In genomic region chrX:150842198-150842553, GRCh38 we compare ENCODE assay signal across 20 cellular contexts. TPM values are rescaled to one million over a fixed set of nuclear protein-coding genes. Genes with fewer than 3 reads are reported as not detected.
DNase-seq lines count a peak whose midpoint lies in the region; ATAC-seq and TF ChIP-seq lines count a peak whose summit lies in the region.
"Had no signal": no experiment of that assay in that cellular context is flagged by ENCODE, and none has a peak within 500 bp of the region (broad histone marks: within the 10 kb centered on the region; RNA-seq: fewer than 3 reads in every experiment).

No MANE protein-coding gene starts in this region.

- no peaks in the 10 kb centered on the region for H3K36me3 Mint-ChIP-seq in glutamatergic neuron (ENCODE audit: unreplicated experiment)
- H3K36me3 Mint-ChIP-seq: CD8-positive, alpha-beta T cell had no signal

- H4K20me1 ChIP-seq in PC-9 (ENCODE audit: insufficient read depth), result no peaks in the 10 kb centered on the region; the same call in 1 of the 2 replicates

- no peak overlapping the region for H2AFZ ChIP-seq in PC-9

- DNase-seq in NCI-H2196 (lab: John Stamatoyannopoulos, UW; ENCODE audit: unreplicated experiment) (peak; percentile 37), NCI-H2196 treated with DMSO at 0.1 percent for 48 hours (lab: John Stamatoyannopoulos, UW; ENCODE audit: unreplicated experiment) (no peak), NCI-H345 (lab: John Stamatoyannopoulos, UW) (peak; percentile 68), glutamatergic neuron (peak; percentile 18), PC-9 (no peak), inferior parietal cortex (ENCODE audit: extremely low spot score) (no peak)
- DNase-seq: ACHN; activated naive CD4-positive, alpha-beta T cell treated with anti-CD3 and anti-CD28 coated beads for 36 hours; activated T-cell treated with anti-CD3 and anti-CD28 coated beads for 4 hours; CD8-positive, alpha-beta T cell; esophagus squamous epithelium; heart right ventricle; kidney; stimulated activated naive CD4-positive, alpha-beta T cell treated with Interleukin-2 at 50 U/mL for 16 hours had no signal

- no TSS peak for BruUV-seq in PC-9 (replicated peaks; lab: Mats Ljungman, UMichigan)

- H3K9me2 ChIP-seq in PC-9 (ENCODE audit: insufficient read depth), result no peaks in the 10 kb centered on the region

- H3K79me2 ChIP-seq in PC-9 (ENCODE audit: low read depth), result no peaks in the 10 kb centered on the region

- no peaks in the 10 kb centered on the region for H3K27me3 ChIP-seq in skeletal muscle tissue (ENCODE audit: control insufficient read depth in 3 of 3, insufficient read depth in 3 of 3, low read length in 3 of 3)
- H3K27me3 ChIP-seq in PC-9 (ENCODE audit: insufficient read depth, low read depth), result no peaks in the 10 kb centered on the region
- H3K27me3 ChIP-seq: body of pancreas, esophagus squamous epithelium, heart right ventricle, SJSA1 had no signal

- H3K9me3 ChIP-seq in skeletal muscle tissue (ENCODE audit: control insufficient read depth in 3 of 3, low read length in 3 of 3) (no peaks in the 10 kb centered on the region), PC-9 (ENCODE audit: insufficient read depth, low read depth) (no peaks in the 10 kb centered on the region)
- H3K9me3 ChIP-seq: body of pancreas, esophagus squamous epithelium, HAP-1, heart right ventricle, SJSA1 had no signal

- CTCF ChIA-PET in PC-9 (lab: Charles Lee), result interaction anchor here (0.6 kb wide), 1 partner anchor 67 kb away, joined by 8 read pairs; no protein-coding TSS in a partner anchor

- H3K4me1 ChIP-seq in skeletal muscle tissue (ENCODE audit: control insufficient read depth in 3 of 3, insufficient read depth in 3 of 3, low read length in 3 of 3), result peaks cover 5 to 18% (median 18%) of the 10 kb centered on the region in 3 donors
- peaks cover 11% of the 10 kb centered on the region for H3K4me1 ChIP-seq in PC-9 (replicated peaks; ENCODE audit: insufficient read depth)
- H3K4me1 ChIP-seq: esophagus squamous epithelium, HAP-1, SJSA1 had no signal

- no peak for ATAC-seq in GM19467 (IDR thresholded peaks at IDR 0.05; ENCODE audit: unreplicated experiment)
- ATAC-seq: CD8-positive, alpha-beta T cell; heart right ventricle had no signal

- H3K36me3 ChIP-seq in skeletal muscle tissue (ENCODE audit: control insufficient read depth in 3 of 3, insufficient read depth in 3 of 3, low read length in 3 of 3), result no peaks in the 10 kb centered on the region
- H3K36me3 ChIP-seq in PC-9 (ENCODE audit: low read depth), result no peaks in the 10 kb centered on the region
- H3K36me3 ChIP-seq: esophagus squamous epithelium, HAP-1, heart right ventricle, SJSA1 had no signal

- no peak overlapping the region for H3K4me3 ChIP-seq in skeletal muscle tissue (ENCODE audit: low read length in 3 of 3)
- no peak overlapping the region for H3K4me3 ChIP-seq in PC-9
- H3K4me3 ChIP-seq: body of pancreas, esophagus squamous epithelium, HAP-1, heart right ventricle, SJSA1 had no signal

- H3F3A ChIP-seq in PC-9 (ENCODE audit: insufficient read depth, low read depth), result no peaks in the 10 kb centered on the region

- intact Hi-C loops in PC-9 (cut with micrococcal nuclease; ENCODE audit: unreplicated experiment), result no loop called here

- H3K9me3 Mint-ChIP-seq in glutamatergic neuron (ENCODE audit: unreplicated experiment), result no peaks in the 10 kb centered on the region
- H3K9me3 Mint-ChIP-seq: activated naive CD4-positive, alpha-beta T cell treated with anti-CD3 and anti-CD28 coated beads for 36 hours; CD8-positive, alpha-beta T cell; T-helper 2 cell treated with Interferon-gamma antibody and Interleukin-4, amounts not matched to agents 5 μg/mL and 100 μg/mL, for 36 hours had no signal

- no peak overlapping the region for H3K4me2 ChIP-seq in PC-9

- no peak overlapping the region for H3K4me3 Mint-ChIP-seq in glutamatergic neuron (ENCODE audit: unreplicated experiment)
- H3K4me3 Mint-ChIP-seq: activated naive CD4-positive, alpha-beta T cell treated with anti-CD3 and anti-CD28 coated beads for 36 hours; CD8-positive, alpha-beta T cell; T-helper 2 cell treated with Interferon-gamma antibody and Interleukin-4, amounts not matched to agents 5 μg/mL and 100 μg/mL, for 36 hours had no signal

- H3K27ac ChIP-seq in skeletal muscle tissue (ENCODE audit: low read depth, low read length) (peak overlapping the region; percentile 45), PC-9 (no peak overlapping the region)
- H3K27ac ChIP-seq: body of pancreas, esophagus squamous epithelium, SJSA1 had no signal

- peak overlapping the region; percentile 68 for H3K27ac Mint-ChIP-seq in glutamatergic neuron (ENCODE audit: unreplicated experiment)
- H3K27ac Mint-ChIP-seq: activated naive CD4-positive, alpha-beta T cell treated with anti-CD3 and anti-CD28 coated beads for 36 hours; CD8-positive, alpha-beta T cell; T-helper 2 cell treated with Interferon-gamma antibody and Interleukin-4, amounts not matched to agents 5 μg/mL and 100 μg/mL, for 36 hours had no signal

- H3K27me3 Mint-ChIP-seq in glutamatergic neuron (ENCODE audit: unreplicated experiment), result peaks cover 1% of the 10 kb centered on the region

- H3K4me1 Mint-ChIP-seq in glutamatergic neuron (ENCODE audit: low read depth, unreplicated experiment), result peaks cover 16% of the 10 kb centered on the region

- no peak overlapping the region for H3K9ac ChIP-seq in skeletal muscle tissue (ENCODE audit: low read depth in 1 of 3, low read length in 3 of 3)

- TF ChIP-seq CTCF in glutamatergic neuron (IDR thresholded peaks at IDR 0.05; ENCODE audit: partially characterized antibody, unreplicated experiment) (no peak), PC-9 (conservative IDR thresholded peaks at IDR 0.05) (no peak)

- POLR2A ChIA-PET in PC-9 (lab: Charles Lee; ENCODE audit: unreplicated experiment), result no interaction called here

RNA-seq across cellular contexts. Expression of gene CD99L2, which starts 56.3 kb away (rescaled TPM):
- total RNA-seq in glutamatergic neuron (ENCODE audit: unreplicated experiment) (49.9 TPM), skeletal muscle tissue (25.1 TPM), PC-9 (2021) (22.5 and 29.6 TPM in 2 replicates)

Comparison
In these comparisons a context has a peak if more than half of its experiments do, and no peak if none do; other contexts are left out.
1. DNase-seq: peak in NCI-H2196 (single experiment), NCI-H345 (single experiment) and glutamatergic neuron (single experiment); none in NCI-H2196 treated with DMSO at 0.1 percent for 48 hours (single experiment), PC-9 (0 of 2) and inferior parietal cortex (single experiment).